In the genomic region with DNA sequence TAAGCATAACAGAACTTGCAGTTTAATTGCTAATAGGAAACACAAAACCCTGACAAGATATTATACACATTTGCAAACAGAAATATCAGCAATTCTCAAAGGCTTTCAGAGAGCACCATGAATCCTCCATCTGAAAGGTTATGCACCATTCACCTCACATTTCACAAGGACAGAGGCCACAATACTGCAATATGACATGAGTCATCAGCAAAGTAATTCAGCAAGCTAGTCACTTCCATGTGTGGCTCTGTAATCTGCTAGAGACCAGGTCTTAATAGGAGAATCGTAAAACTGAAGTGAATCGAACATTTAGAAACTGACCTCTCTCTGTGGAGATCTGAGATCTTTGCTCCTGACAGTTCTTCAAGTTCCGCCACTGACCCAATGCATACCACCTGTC, we compare ENCODE assay signal across 19 cellular contexts. TPM values are rescaled to one million over a fixed set of nuclear protein-coding genes. Genes with fewer than 3 reads are reported as not detected.
DNase-seq lines count a peak whose midpoint lies in the region; ATAC-seq, FAIRE-seq and TF ChIP-seq lines count a peak whose summit lies in the region.
"Had no signal": no experiment of that assay in that cellular context is flagged by ENCODE, and none has a peak within 500 bp of the region (broad histone marks: within the 10 kb centered on the region; RNA-seq: fewer than 3 reads in every experiment).

No MANE protein-coding gene starts in this region.

- no peak overlapping the region for H3K9ac ChIP-seq in fibroblast of lung (ENCODE audit: insufficient read depth, low read length)
- H3K9ac ChIP-seq: KMS-11 had no signal

- no peak for TF ChIP-seq CTCF in fibroblast of lung (conservative IDR thresholded peaks at IDR 0.05 in 1 of 2, IDR thresholded peaks at IDR 0.05 in 1 of 2; ENCODE audit: low read depth in 1 of 2, low read length in 2 of 2)
- TF ChIP-seq CTCF in spleen (IDR thresholded peaks at IDR 0.05 in 8 of 11, conservative IDR thresholded peaks at IDR 0.05 in 3 of 11): no peak

- H3K27me3 ChIP-seq in fibroblast of lung (ENCODE audit: control insufficient read depth, insufficient read depth, low read length): no peaks in the 10 kb centered on the region
- H3K27me3 ChIP-seq in spleen (replicated peaks in 1 of 7): no peaks in the 10 kb centered on the region
- H3K27me3 ChIP-seq: upper lobe of left lung had no signal

- H3K27me3 Mint-ChIP-seq in stimulated activated naive B cell treated with anti-CD40 and anti-IgM and Interleukin-4, amounts not matched to agents 10 μg/mL and 1 μg/mL and 100 μg/mL, for 72 hours: no peaks in the 10 kb centered on the region
- H3K27me3 Mint-ChIP-seq: dendritic cell treated with granulocyte-macrophage colony-stimulating factor and Interleukin-4, amounts not matched to agents 40 ng/mL and 50 ng/mL, for 4 days had no signal

- peaks cover 28% of the 10 kb centered on the region for H3K36me3 ChIP-seq in fibroblast of lung (ENCODE audit: control insufficient read depth, insufficient read depth, low read length)
- H3K36me3 ChIP-seq in spleen: peaks cover 8 to 100% (median 100%) of the 10 kb centered on the region in 6 donors

- 94 to 99% (median 98%) methylated on average over 3 of the region's 3 CpGs for WGBS in spleen, 5 donors

- H3K4me3 ChIP-seq in fibroblast of lung (replicated peaks in 1 of 4; ENCODE audit: control extremely low read depth in 1 of 4, insufficient read depth in 1 of 4, low read depth in 3 of 4, low read length in 4 of 4) (no peak overlapping the region), spleen (no peak overlapping the region)
- H3K4me3 ChIP-seq: upper lobe of left lung had no signal

- H3K79me2 ChIP-seq in fibroblast of lung (ENCODE audit: control insufficient read depth, insufficient read depth, low read length): no peaks in the 10 kb centered on the region

- peaks cover 0 to 2% of the 10 kb centered on the region in 2 donors for H3K4me1 Mint-ChIP-seq in stimulated activated naive B cell treated with anti-CD40 and anti-IgM and Interleukin-4, amounts not matched to agents 10 μg/mL and 1 μg/mL and 100 μg/mL, for 72 hours

- H3K4me1 ChIP-seq in fibroblast of lung (ENCODE audit: control insufficient read depth, extremely low read depth, insufficient read depth, low read length): peaks cover 3% of the 10 kb centered on the region
- H3K4me1 ChIP-seq in spleen: no peaks in the 10 kb centered on the region
- H3K4me1 ChIP-seq: upper lobe of left lung had no signal

- peaks cover 35 to 49% of the 10 kb centered on the region in 2 donors for H3K36me3 Mint-ChIP-seq in stimulated activated naive B cell treated with anti-CD40 and anti-IgM and Interleukin-4, amounts not matched to agents 10 μg/mL and 1 μg/mL and 100 μg/mL, for 72 hours

- intact Hi-C loops in spleen (cut with DNase I; ENCODE audit: low total_unique reads): no loop called here

- H3K4me3 Mint-ChIP-seq in stimulated activated naive B cell treated with anti-CD40 and anti-IgM and Interleukin-4, amounts not matched to agents 10 μg/mL and 1 μg/mL and 100 μg/mL, for 72 hours: no peak overlapping the region
- H3K4me3 Mint-ChIP-seq: dendritic cell treated with granulocyte-macrophage colony-stimulating factor and Interleukin-4, amounts not matched to agents 40 ng/mL and 50 ng/mL, for 4 days had no signal

- H3K27ac ChIP-seq in fibroblast of lung (ENCODE audit: insufficient read depth, low read length) (no peak overlapping the region), spleen (no peak overlapping the region)
- H3K27ac ChIP-seq: KMS-11, upper lobe of left lung had no signal

- H3K9me3 Mint-ChIP-seq in stimulated activated naive B cell treated with anti-CD40 and anti-IgM and Interleukin-4, amounts not matched to agents 10 μg/mL and 1 μg/mL and 100 μg/mL, for 72 hours: no peaks in the 10 kb centered on the region
- H3K9me3 Mint-ChIP-seq: dendritic cell treated with granulocyte-macrophage colony-stimulating factor and Interleukin-4, amounts not matched to agents 40 ng/mL and 50 ng/mL, for 4 days had no signal

- no peak overlapping the region for H3K4me2 ChIP-seq in fibroblast of lung (ENCODE audit: extremely low read depth, insufficient read depth, low read length)
- H3K4me2 ChIP-seq: KMS-11 had no signal

- FAIRE-seq in RCC 7860 (lab: Jason Lieb, UNC): peak; percentile 85

- H2AFZ ChIP-seq in fibroblast of lung (ENCODE audit: low read length): no peak overlapping the region

- H3K9me3 ChIP-seq in fibroblast of lung (ENCODE audit: control insufficient read depth, insufficient read depth, low read depth, low read length): no peaks in the 10 kb centered on the region
- H3K9me3 ChIP-seq in spleen: no peaks in the 10 kb centered on the region
- H3K9me3 ChIP-seq: upper lobe of left lung had no signal

- DNase-seq in A172 (ENCODE audit: low spot score) (peak; percentile 24), GM04503 (ENCODE audit: low read depth) (peak; percentile 51), RCC 7860 (ENCODE audit: low spot score) (peak; percentile 70), fibroblast of lung (ENCODE audit: low read depth in 2 of 2) (peak; percentile 7 to 8), spleen (no peak), NCI-H1105 (lab: John Stamatoyannopoulos, UW) (no peak)
- no peak for DNase-seq in stimulated activated naive B cell treated with anti-CD40 and anti-IgM and Interleukin-4, amounts not matched to agents 10 μg/mL and 1 μg/mL and 100 μg/mL, for 72 hours
- DNase-seq: activated effector memory CD4-positive, alpha-beta T cell treated with Interleukin-2 at 50 U/mL for 16 hours; erythroblast; hypothalamus; left colon; NCI-H187; NCI-H69; SW 1271; upper lobe of left lung had no signal

- no peak for ATAC-seq in GM18498 (IDR thresholded peaks at IDR 0.05; ENCODE audit: unreplicated experiment)
- ATAC-seq in stimulated activated naive B cell treated with anti-CD40 and anti-IgM and Interleukin-4, amounts not matched to agents 10 μg/mL and 1 μg/mL and 100 μg/mL, for 72 hours (replicated peaks): no peak
- ATAC-seq: left colon, Panc1 had no signal

- no peak for TF ChIP-seq POLR2A in spleen (IDR thresholded peaks at IDR 0.05)

- no peak overlapping the region for H3K27ac Mint-ChIP-seq in stimulated activated naive B cell treated with anti-CD40 and anti-IgM and Interleukin-4, amounts not matched to agents 10 μg/mL and 1 μg/mL and 100 μg/mL, for 72 hours
- H3K27ac Mint-ChIP-seq: dendritic cell treated with granulocyte-macrophage colony-stimulating factor and Interleukin-4, amounts not matched to agents 40 ng/mL and 50 ng/mL, for 4 days had no signal

- H4K20me1 ChIP-seq in fibroblast of lung (ENCODE audit: control insufficient read depth, extremely low read depth, insufficient read depth, low read length): no peaks in the 10 kb centered on the region

RNA-seq across cellular contexts. Expression of a gene that starts 28.3 kb away (rescaled TPM):
- total RNA-seq in A172 (2014; rRNA removed; shearing (Covaris generic)): 204 and 212 TPM in 2 replicates
- total RNA-seq in fibroblast of lung (538 and 595 TPM in 2 replicates), spleen (100 to 1,000 TPM in 1 of 7 donors, 10 to 100 TPM in 6; 58.3 to 110 (median 71.5) TPM)
- polyA plus RNA-seq in fibroblast of lung (88.4 and 100 TPM in 2 replicates), spleen (10 to 100 TPM; 16.0 to 25.6 (median 22.9) TPM)
- polyA plus RNA-seq in fibroblast of lung (2012): 108 and 117 TPM in 2 replicates
- polyA minus RNA-seq in fibroblast of lung (ENCODE audit: low replicate concordance): 80.0 and 90.3 TPM in 2 replicates

RNA-seq across cellular contexts. Expression of a gene that starts 60.0 kb away (rescaled TPM):
- 28.6 and 29.5 TPM in 2 replicates for total RNA-seq in A172 (2014; rRNA removed; shearing (Covaris generic))
- total RNA-seq in fibroblast of lung (27.2 and 28.6 TPM in 2 replicates), spleen (10 to 100 TPM; 37.0 to 70.6 (median 43.4) TPM)
- polyA plus RNA-seq in fibroblast of lung (20.0 and 20.5 TPM in 2 replicates), spleen (10 to 100 TPM; 29.9 to 38.2 (median 34.2) TPM)
- 16.1 and 17.0 TPM in 2 replicates for polyA plus RNA-seq in fibroblast of lung (2012)
- polyA minus RNA-seq in fibroblast of lung (ENCODE audit: low replicate concordance): 2.4 and 3.5 TPM in 2 replicates

Comparison
In these comparisons a context has a peak if more than half of its experiments do, and no peak if none do; other contexts are left out.
1. DNase-seq: peak in A172 (single experiment), GM04503 (single experiment), RCC 7860 (single experiment) and fibroblast of lung (2 of 2); none in spleen (single experiment), NCI-H1105 (single experiment) and stimulated activated naive B cell treated with anti-CD40 and anti-IgM and Interleukin-4, amounts not matched to agents 10 μg/mL and 1 μg/mL and 100 μg/mL, for 72 hours (single experiment).